ENCODE assay signal across 9 cellular contexts in the genomic region with DNA sequence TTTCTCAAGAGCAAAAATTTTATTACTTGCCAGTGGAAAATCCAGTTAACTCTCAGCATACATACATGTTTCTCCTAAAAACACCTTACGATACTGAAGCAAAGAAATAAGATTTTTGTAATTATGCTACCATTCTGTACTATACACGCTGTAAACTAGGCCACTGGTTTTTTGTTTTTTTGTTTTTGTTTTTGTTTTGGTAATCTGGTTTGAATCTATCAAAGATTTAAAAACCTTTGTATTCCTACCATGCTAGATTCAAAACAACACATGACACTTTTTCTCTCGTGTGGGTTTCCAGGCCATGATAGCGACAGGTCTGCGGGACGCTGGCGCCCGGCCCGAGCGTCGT. TPM values are rescaled to one million over a fixed set of nuclear protein-coding genes. Genes with fewer than 3 reads are reported as not detected.
A peak's percentile ranks its signal among the peaks of the same experiment; 100 is the strongest.
DNase-seq lines count a peak whose midpoint lies in the region; ATAC-seq and TF ChIP-seq lines count a peak whose summit lies in the region.
"Had no signal": no experiment of that assay in that cellular context is flagged by ENCODE, and none has a peak within 500 bp of the region (broad histone marks: within the 10 kb centered on the region; RNA-seq: fewer than 3 reads in every experiment).

No MANE protein-coding gene starts in this region.

- no peaks in the 10 kb centered on the region for H3K27me3 ChIP-seq in CD4-positive, alpha-beta T cell (ENCODE audit: control insufficient read depth, insufficient read depth, low read length)
- H3K27me3 ChIP-seq in PC-9 (ENCODE audit: insufficient read depth, low read depth) (no peaks in the 10 kb centered on the region), neutrophil (peaks cover 22% of the 10 kb centered on the region)

- H3K4me2 ChIP-seq in PC-9, result peak overlapping the region; percentile 93

- no peak for DNase-seq in CD4-positive, alpha-beta T cell
- no peak for DNase-seq in PC-9
- no peak for DNase-seq in epithelial cell of esophagus (ENCODE audit: low read depth)
- no peak for DNase-seq in HK-2 (ENCODE audit: unreplicated experiment)
- DNase-seq in GM19240 (ENCODE audit: insufficient read length, low spot score), result no peak

- H3K4me3 Mint-ChIP-seq in CD4-positive, alpha-beta T cell, result peak overlapping the region; percentile 91

- H4K20me1 ChIP-seq in PC-9 (ENCODE audit: insufficient read depth), result no peaks in the 10 kb centered on the region

- H3K79me2 ChIP-seq in PC-9 (ENCODE audit: low read depth), result peaks cover 11% of the 10 kb centered on the region

- no peak for TF ChIP-seq CTCF in CD4-positive, alpha-beta T cell (IDR thresholded peaks at IDR 0.05)
- TF ChIP-seq CTCF in PC-9 (conservative IDR thresholded peaks at IDR 0.05) (no peak), epithelial cell of esophagus (IDR thresholded peaks at IDR 0.05; ENCODE audit: insufficient read depth, low read depth, low read length, missing control alignments) (no peak), neutrophil (IDR thresholded peaks at IDR 0.05) (no peak)

- H2AFZ ChIP-seq in PC-9, result peak overlapping the region; percentile 93

- no peak for ATAC-seq in CD4-positive, alpha-beta T cell (ENCODE audit: poor library complexity)
- ATAC-seq in HG03521 (IDR thresholded peaks at IDR 0.05; ENCODE audit: unreplicated experiment), result no peak
- ATAC-seq in HG03039 (IDR thresholded peaks at IDR 0.05; ENCODE audit: unreplicated experiment), result no peak

- peak overlapping the region; percentile 50 for H3K27ac ChIP-seq in CD4-positive, alpha-beta T cell (ENCODE audit: low read depth, low read length)
- H3K27ac ChIP-seq in PC-9, result peak overlapping the region; percentile 51; the same call in 1 of the 2 replicates
- peak overlapping the region; percentile 87 for H3K27ac ChIP-seq in neutrophil

- H3K9me3 ChIP-seq in CD4-positive, alpha-beta T cell (ENCODE audit: control insufficient read depth, low read length), result no peaks in the 10 kb centered on the region
- H3K9me3 ChIP-seq in PC-9 (ENCODE audit: insufficient read depth, low read depth) (no peaks in the 10 kb centered on the region), neutrophil (no peaks in the 10 kb centered on the region)

- H3K4me3 ChIP-seq in PC-9, result peak overlapping the region; percentile 80
- peak overlapping the region; percentile 79 for H3K4me3 ChIP-seq in epithelial cell of esophagus (ENCODE audit: low read length)
- peak overlapping the region; percentile 85 to 92 for H3K4me3 ChIP-seq in neutrophil (ENCODE audit: low read depth in 1 of 2, low read length in 1 of 2)

- H3K9me2 ChIP-seq in PC-9 (ENCODE audit: insufficient read depth), result no peaks in the 10 kb centered on the region

- H3K27me3 Mint-ChIP-seq in CD4-positive, alpha-beta T cell, result no peaks in the 10 kb centered on the region

- H3K36me3 ChIP-seq in PC-9 (ENCODE audit: low read depth) (no peaks in the 10 kb centered on the region), neutrophil (no peaks in the 10 kb centered on the region)

- CTCF ChIA-PET in CD4-positive, alpha-beta T cell (lab: Charles Lee), result interaction anchor here (0.6 to 2.1 kb wide), 3 partner anchors 15 to 1562 kb away, joined by 3 to 5 read pairs (median 5); no protein-coding TSS in a partner anchor
- CTCF ChIA-PET in PC-9 (lab: Charles Lee), result interaction anchor here (0.6 kb wide), 1 partner anchor 225 kb away, joined by 3 read pairs; no protein-coding TSS in a partner anchor

- POLR2A ChIA-PET in CD4-positive, alpha-beta T cell (lab: Charles Lee), result interaction anchor here (1.5 to 2.1 kb wide), 3 partner anchors 19 to 215 kb away, joined by 4 to 25 read pairs (median 4); partner anchors contain the start of gene MSMO1
- POLR2A ChIA-PET in PC-9 (lab: Charles Lee; ENCODE audit: unreplicated experiment), result no interaction called here

- H3K4me1 Mint-ChIP-seq in CD4-positive, alpha-beta T cell (ENCODE audit: low read depth), result peaks cover 27% of the 10 kb centered on the region

- H3K9me3 Mint-ChIP-seq in CD4-positive, alpha-beta T cell, result no peaks in the 10 kb centered on the region

- H3K27ac Mint-ChIP-seq in CD4-positive, alpha-beta T cell, result peak overlapping the region; percentile 84

- peaks cover 10% of the 10 kb centered on the region for H3K36me3 Mint-ChIP-seq in CD4-positive, alpha-beta T cell (ENCODE audit: low read depth)

- no TSS peak for BruUV-seq in PC-9 (replicated peaks; lab: Mats Ljungman, UMichigan)

- 0 out of 2 replicates have a peak, but pooled peaks cover 3% of the 10 kb centered on the region for H3F3A ChIP-seq in PC-9 (ENCODE audit: insufficient read depth, low read depth)

- 0 out of 2 replicates have a peak, but pooled peaks cover 3% of the 10 kb centered on the region for H3K4me1 ChIP-seq in PC-9 (replicated peaks; ENCODE audit: insufficient read depth)
- H3K4me1 ChIP-seq in neutrophil (ENCODE audit: control insufficient read depth in 1 of 2, insufficient read depth in 1 of 2, low read depth in 1 of 2, low read length in 1 of 2), result peaks cover 12 to 13% of the 10 kb centered on the region in 2 experiments

- intact Hi-C loops in CD4-positive, alpha-beta T cell (cut with DNase I, micrococcal nuclease), result loop anchor here (2.0 to 10.0 kb wide), 3 partner anchors 97 to 215 kb away; partner anchors contain the start of gene MSMO1 (in 1 of the 2)
- intact Hi-C loops in PC-9 (cut with micrococcal nuclease; ENCODE audit: unreplicated experiment), result loop anchor here (5.0 kb wide), 2 partner anchors 230 to 350 kb away; no protein-coding TSS in a partner anchor

RNA-seq across cellular contexts. Expression of gene TMEM192, which starts 0.8 kb away (rescaled TPM):
- total RNA-seq in CD4-positive, alpha-beta T cell, result 1 to 10 TPM; 4.6 to 4.7 TPM
- 11.5 and 16.8 TPM in 2 replicates for total RNA-seq in PC-9 (2021)

RNA-seq across cellular contexts. Expression of gene TRIM75, which starts 58.2 kb away (rescaled TPM):
- total RNA-seq in CD4-positive, alpha-beta T cell, result not detected
- not detected in 2 replicates for total RNA-seq in PC-9 (2021)
- total RNA-seq: T-helper 1 cell treated with Interleukin-12 subunit alpha and Interleukin-12 subunit beta and Interleukin-4 antibody, amounts not matched to agents 30 ng/mL and 1 ng/mL, for 36 hours had no signal
